In genomic region chr10:74824184-74825032, GRCh38 we compare ENCODE assay signal across 8 cellular contexts. TPM values are rescaled to one million over a fixed set of nuclear protein-coding genes. Genes with fewer than 3 reads are reported as not detected.
A peak's percentile ranks its signal among the peaks of the same experiment; 100 is the strongest.
DNase-seq lines count a peak whose midpoint lies in the region; ATAC-seq, FAIRE-seq and TF ChIP-seq lines count a peak whose summit lies in the region.

No MANE protein-coding gene starts in this region.

- TF ChIP-seq CTCF in CD14-positive monocyte (IDR thresholded peaks at IDR 0.05) (no peak), OCI-LY1 (IDR thresholded peaks at IDR 0.05; ENCODE audit: low read length) (no peak), HepG2 (CRISPR knock-in tag; IDR thresholded peaks at IDR 0.05) (no peak)

- DNase-seq in CD14-positive monocyte (ENCODE audit: low spot score) (peak; percentile 57), HepG2 (ENCODE audit: low spot score) (peak; percentile 15), SHP77 (lab: John Stamatoyannopoulos, UW) (no peak), HuH-7.5 (ENCODE audit: low spot score) (no peak), NCI-H2196 treated with DMSO at 0.1 percent for 48 hours (lab: John Stamatoyannopoulos, UW; ENCODE audit: unreplicated experiment) (no peak)
- peak; percentile 4 to 5 for DNase-seq in stimulated activated CD8-positive, alpha-beta memory T cell treated with anti-CD3 and anti-CD28 coated beads, Interleukin-7, amount 100 ng/mL, for 1 hour (ENCODE audit: low read depth in 2 of 2)

- CTCF ChIA-PET in HepG2 (lab: Yijun Ruan, JAX; ENCODE audit: low intra/inter-chr PET ratio, low total read pairs): no interaction called here

- no peak for FAIRE-seq in HepG2 (lab: Jason Lieb, UNC)

- in situ Hi-C loops in HepG2 (cut with HindIII; ENCODE audit: extremely low pct_ligation_motif_present, low pct_unique_long_range_greater_than_20kb): no loop called here

- no peak overlapping the region for H2AFZ ChIP-seq in OCI-LY1 (ENCODE audit: low read length)
- no peak overlapping the region for H2AFZ ChIP-seq in HepG2 (ENCODE audit: low read length)

- H3K4me1 ChIP-seq in OCI-LY1 (ENCODE audit: insufficient read depth, low read length, severe bottlenecking): peaks cover 35% of the 10 kb centered on the region
- H3K4me1 ChIP-seq in HepG2 (ENCODE audit: insufficient read depth, low read length): peaks cover 52% of the 10 kb centered on the region

- no peak for TF ChIP-seq RAD21 in HepG2 (CRISPR knock-in tag; IDR thresholded peaks at IDR 0.05)

- H3K9me2 ChIP-seq in OCI-LY1 (ENCODE audit: low read depth, low read length): no peaks in the 10 kb centered on the region

- H3K27me3 ChIP-seq in OCI-LY1 (ENCODE audit: insufficient read depth, low read length) (no peaks in the 10 kb centered on the region), HepG2 (ENCODE audit: control insufficient read depth in 1 of 2, insufficient read depth in 2 of 2, low read length in 2 of 2) (no peaks in the 10 kb centered on the region)

- no peaks in the 10 kb centered on the region for H4K20me1 ChIP-seq in OCI-LY1 (ENCODE audit: insufficient read depth, low read length)
- peaks cover 3% of the 10 kb centered on the region; the same call in 1 of the 2 replicates for H4K20me1 ChIP-seq in HepG2 (ENCODE audit: insufficient read depth, low read length)

- peak overlapping the region in 6 of 7 donors; percentile 31 to 84 (median 74) for H3K27ac Mint-ChIP-seq in CD14-positive monocyte

- no peaks in the 10 kb centered on the region for H3K36me3 Mint-ChIP-seq in CD14-positive monocyte

- peak overlapping the region; percentile 94 to 96 for H3K4me3 Mint-ChIP-seq in CD14-positive monocyte

- peaks cover 0 to 4% (median 0%) of the 10 kb centered on the region in 3 donors for H3K27me3 Mint-ChIP-seq in CD14-positive monocyte (ENCODE audit: low read depth in 3 of 3)

- peak overlapping the region; percentile 89 for H3K9ac ChIP-seq in OCI-LY1 (ENCODE audit: low read length)
- H3K9ac ChIP-seq in HepG2 (ENCODE audit: insufficient read depth, low read depth, low read length): peak overlapping the region; percentile 76

- peaks cover 44% of the 10 kb centered on the region for H3K4me1 Mint-ChIP-seq in CD14-positive monocyte

- BruUV-seq in HepG2 (replicated peaks; lab: Mats Ljungman, UMichigan): TSS peak; percentile 70

- no peak for TF ChIP-seq EP300 in HepG2 (IDR thresholded peaks at IDR 0.05; ENCODE audit: low read depth in 2 of 2, low read length in 2 of 2)
- TF ChIP-seq EP300 in HepG2 (CRISPR knock-in tag; IDR thresholded peaks at IDR 0.05; ENCODE audit: borderline replicate concordance): no peak

- H3K9me3 ChIP-seq in OCI-LY1 (ENCODE audit: low read length) (no peaks in the 10 kb centered on the region), HepG2 (ENCODE audit: low read length) (no peaks in the 10 kb centered on the region)

- POLR2A ChIA-PET in HepG2 (lab: Yijun Ruan, JAX): interaction anchor here (0.6 kb wide), 4 partner anchors 338 to 445 kb away, joined by 3 to 4 read pairs (median 3); no protein-coding TSS in a partner anchor

- H3K27ac ChIP-seq in OCI-LY1 (ENCODE audit: low read depth, low read length, poor library complexity, severe bottlenecking): peak overlapping the region; percentile 77
- H3K27ac ChIP-seq in angular gyrus (ENCODE audit: low read depth, low read length): peak overlapping the region; percentile 100
- H3K27ac ChIP-seq in HepG2 (ENCODE audit: extremely low read length, insufficient read depth, low read length): peak overlapping the region; percentile 73

- peaks cover 23% of the 10 kb centered on the region for H3K79me2 ChIP-seq in OCI-LY1 (ENCODE audit: insufficient read depth, low read length)
- H3K79me2 ChIP-seq in HepG2 (ENCODE audit: insufficient read depth, low read length): peaks cover 20% of the 10 kb centered on the region

- WGBS in HepG2 (ENCODE audit: low lambda C conversion rate): 6% methylated on average over 7 of the region's 26 CpGs

- H3K36me3 ChIP-seq in OCI-LY1 (ENCODE audit: insufficient read depth, low read length) (no peaks in the 10 kb centered on the region), HepG2 (replicated peaks in 1 of 2; ENCODE audit: control insufficient read depth in 1 of 2, insufficient read depth in 2 of 2, low read length in 2 of 2) (no peaks in the 10 kb centered on the region)

- H3K4me3 ChIP-seq in OCI-LY1 (ENCODE audit: low read depth, low read length, poor library complexity, severe bottlenecking) (peak overlapping the region; percentile 79), HepG2 (replicated peaks in 1 of 3; ENCODE audit: insufficient read depth in 1 of 3, low read depth in 2 of 3, low read length in 3 of 3) (peak overlapping the region; percentile 83 to 97 (median 90))

- no peak for ATAC-seq in HepG2

- peak overlapping the region; percentile 90 for H3K4me2 ChIP-seq in OCI-LY1 (ENCODE audit: low read length)
- peak overlapping the region; percentile 82 for H3K4me2 ChIP-seq in HepG2 (ENCODE audit: low read depth, low read length)

- H3K9me3 Mint-ChIP-seq in CD14-positive monocyte: no peaks in the 10 kb centered on the region

- intact Hi-C loops in CD14-positive monocyte (cut with micrococcal nuclease) (loop anchor here (10.0 kb wide), 4 partner anchors 70 to 670 kb away; partner anchors contain the start of genes ADK (in 2 of the 2), AP3M1 (in 2 of the 2), COMTD1 (in 1 of the 2) and SAMD8 (in 1 of the 2)), HepG2 (cut with micrococcal nuclease; ENCODE audit: unreplicated experiment) (loop anchor here (2.0 to 10.0 kb wide), 2 partner anchors 60 to 198 kb away; no protein-coding TSS in a partner anchor)

- no peak for TF ChIP-seq POLR2A in HepG2 (IDR thresholded peaks at IDR 0.05; ENCODE audit: insufficient read depth in 1 of 2, low read depth in 2 of 2, low read length in 2 of 2)

- 0 out of 2 replicates have a peak, but pooled peaks cover 6% of the 10 kb centered on the region for H3F3A ChIP-seq in OCI-LY1 (ENCODE audit: insufficient read depth, low read length)

TF ChIP-seq in HepG2, 621 proteins besides CTCF, POLR2A, EP300 and RAD21 (continues in another document):
- TF ChIP-seq PATZ1 (CRISPR knock-in tag; IDR thresholded peaks at IDR 0.05): peak; percentile 65; the same call in 1 of the 2 replicates
- no peak for TF ChIP-seq GRHL1 (CRISPR knock-in tag; conservative IDR thresholded peaks at IDR 0.05)
- TF ChIP-seq GABPA (IDR thresholded peaks at IDR 0.05; ENCODE audit: low read depth, low read length): no peak
- 0 out of 2 replicates have a peak, but pooled peaks have one; percentile 25 for TF ChIP-seq GABPA (CRISPR knock-in tag; IDR thresholded peaks at IDR 0.05; ENCODE audit: low read depth)
- TF ChIP-seq ZC3H13 (CRISPR knock-in tag; IDR thresholded peaks at IDR 0.05): 0 out of 2 replicates have a peak, but pooled peaks have one; percentile 31
- TF ChIP-seq KAT8 (CRISPR knock-in tag; IDR thresholded peaks at IDR 0.05): no peak

RNA-seq across cellular contexts. Expression of gene KAT6B, which starts 2.0 kb away (rescaled TPM):
- polyA plus RNA-seq in CD14-positive monocyte (1 to 10 TPM; 3.3 to 6.2 TPM), HepG2 (2011; rRNA removed) (3.0 and 3.1 TPM in 2 replicates)
- 7.8 and 9.5 TPM in 2 replicates for total RNA-seq in HepG2 (2016; rRNA removed; fragmentation: Illumina TruSeq; extraction: Trizol)
- total RNA-seq in HepG2 (2016; cell fraction: cytosol; rRNA removed; fragmentation: Illumina TruSeq; extraction: Trizol; ENCODE audit: low read depth): 35.6 and 36.1 TPM in 2 replicates
- 6.7 and 6.8 TPM in 2 replicates for total RNA-seq in HepG2 (2016; cell fraction: insoluble cytoplasmic fraction; rRNA removed; fragmentation: Illumina TruSeq; extraction: Trizol)
- total RNA-seq in HepG2 (2016; cell fraction: membrane; rRNA removed; fragmentation: Illumina TruSeq; extraction: Trizol): 16.4 and 21.4 TPM in 2 replicates
- total RNA-seq in HepG2 (2016; cell fraction: nucleus; rRNA removed; fragmentation: Illumina TruSeq; extraction: Trizol): 19.4 and 22.8 TPM in 2 replicates
- 1.9 and 2.8 TPM in 2 replicates for polyA plus RNA-seq in HepG2 (2011; cell fraction: cytosol; rRNA removed)
- 6.5 and 7.1 TPM in 2 replicates for polyA plus RNA-seq in HepG2 (2011; cell fraction: nucleus; rRNA removed)
- polyA plus RNA-seq in HepG2 (2012): 5.0 and 6.6 TPM in 2 replicates
- polyA plus RNA-seq in HepG2 (2016; cell fraction: cytosol; fragmentation: Illumina TruSeq; extraction: Trizol; ENCODE audit: low read depth): 0.43 and 1.0 TPM in 2 replicates
- 5.3 and 6.4 TPM in 2 replicates for polyA plus RNA-seq in HepG2 (2016; cell fraction: insoluble cytoplasmic fraction; fragmentation: Illumina TruSeq; extraction: Trizol; ENCODE audit: low read depth)
- 0.70 and 0.76 TPM in 2 replicates for polyA plus RNA-seq in HepG2 (2016; cell fraction: membrane; fragmentation: Illumina TruSeq; extraction: Trizol; ENCODE audit: low read depth)
- polyA plus RNA-seq in HepG2 (2016; cell fraction: nucleus; fragmentation: Illumina TruSeq; extraction: Trizol; ENCODE audit: insufficient read depth, low read depth): 11.0 and 11.7 TPM in 2 replicates
- 16.4 and 17.8 TPM in 2 replicates for polyA minus RNA-seq in HepG2 (2011; rRNA and poly(A)+ RNA removed; ENCODE audit: low replicate concordance)
- polyA minus RNA-seq in HepG2 (2011; cell fraction: cytosol; rRNA and poly(A)+ RNA removed): 9.5 and 11.9 TPM in 2 replicates
- polyA minus RNA-seq in HepG2 (2011; cell fraction: nucleus; rRNA and poly(A)+ RNA removed): 60.8 and 62.2 TPM in 2 replicates

Comparison
In these comparisons a context has a peak if more than half of its experiments do, and no peak if none do; other contexts are left out.
1. DNase-seq: peak in CD14-positive monocyte (single experiment), HepG2 (single experiment) and stimulated activated CD8-positive, alpha-beta memory T cell treated with anti-CD3 and anti-CD28 coated beads, Interleukin-7, amount 100 ng/mL, for 1 hour (2 of 2); none in SHP77 (0 of 2), HuH-7.5 (single experiment) and NCI-H2196 treated with DMSO at 0.1 percent for 48 hours (single experiment).
2. Peak in every context shown above with its lines, with median percentiles within 50 percentile points of each other: H3K27ac ChIP-seq.